In genomic region chr5:71697967-71698366, GRCh38 we compare ENCODE assay signal across 1 cellular context.
TF ChIP-seq lines count a peak whose summit lies in the region.

No MANE protein-coding gene starts in this region.

TF ChIP-seq in IMR-90, 13 proteins besides CTCF, POLR2A, EP300 and RAD21 (continued from another document):
- TF ChIP-seq ELK1 (IDR thresholded peaks at IDR 0.05; ENCODE audit: borderline replicate concordance, low read depth, low read length) = no peak
- TF ChIP-seq MAFK (IDR thresholded peaks at IDR 0.05; ENCODE audit: low read depth, low read length) = no peak
- TF ChIP-seq RFX5 (IDR thresholded peaks at IDR 0.05; ENCODE audit: low read depth, low read length) = no peak
